ENCODE assay signal across 1 cellular context in the genomic region with DNA sequence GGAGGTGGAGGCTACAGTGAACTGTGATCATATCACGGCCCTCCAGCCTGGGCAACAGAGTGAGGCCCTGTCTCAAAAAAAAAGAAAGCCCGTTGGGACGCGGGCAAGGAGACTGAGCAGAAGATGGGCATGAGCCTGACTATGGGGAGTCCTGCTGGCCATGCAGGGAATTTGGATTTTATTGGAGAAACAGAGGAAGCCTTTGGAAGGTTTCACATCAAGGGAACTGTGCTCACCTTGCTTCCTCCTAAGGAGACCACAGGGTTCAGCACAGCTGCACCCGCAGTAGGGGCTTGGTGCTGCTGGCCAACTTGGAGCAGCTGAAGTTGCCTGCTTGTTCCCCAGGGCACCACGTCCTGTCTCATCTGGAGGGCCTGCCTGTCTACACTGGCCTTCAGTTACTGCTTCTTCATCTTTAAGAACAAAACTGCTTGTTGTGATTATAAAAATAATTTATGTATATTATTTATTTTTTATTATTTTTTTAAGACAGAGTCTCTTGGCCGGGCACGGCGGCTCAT.
TF ChIP-seq lines count a peak whose summit lies in the region.

No MANE protein-coding gene starts in this region.

TF ChIP-seq in HepG2, 621 proteins besides CTCF, POLR2A, EP300 and RAD21:
- TF ChIP-seq, protein P1, sequence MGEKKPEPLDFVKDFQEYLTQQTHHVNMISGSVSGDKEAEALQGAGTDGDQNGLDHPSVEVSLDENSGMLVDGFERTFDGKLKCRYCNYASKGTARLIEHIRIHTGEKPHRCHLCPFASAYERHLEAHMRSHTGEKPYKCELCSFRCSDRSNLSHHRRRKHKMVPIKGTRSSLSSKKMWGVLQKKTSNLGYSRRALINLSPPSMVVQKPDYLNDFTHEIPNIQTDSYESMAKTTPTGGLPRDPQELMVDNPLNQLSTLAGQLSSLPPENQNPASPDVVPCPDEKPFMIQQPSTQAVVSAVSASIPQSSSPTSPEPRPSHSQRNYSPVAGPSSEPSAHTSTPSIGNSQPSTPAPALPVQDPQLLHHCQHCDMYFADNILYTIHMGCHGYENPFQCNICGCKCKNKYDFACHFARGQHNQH (CRISPR knock-in tag; IDR thresholded peaks at IDR 0.05) = 0 out of 2 replicates have a peak, but pooled peaks have one; percentile 16
- TF ChIP-seq, protein P2, sequence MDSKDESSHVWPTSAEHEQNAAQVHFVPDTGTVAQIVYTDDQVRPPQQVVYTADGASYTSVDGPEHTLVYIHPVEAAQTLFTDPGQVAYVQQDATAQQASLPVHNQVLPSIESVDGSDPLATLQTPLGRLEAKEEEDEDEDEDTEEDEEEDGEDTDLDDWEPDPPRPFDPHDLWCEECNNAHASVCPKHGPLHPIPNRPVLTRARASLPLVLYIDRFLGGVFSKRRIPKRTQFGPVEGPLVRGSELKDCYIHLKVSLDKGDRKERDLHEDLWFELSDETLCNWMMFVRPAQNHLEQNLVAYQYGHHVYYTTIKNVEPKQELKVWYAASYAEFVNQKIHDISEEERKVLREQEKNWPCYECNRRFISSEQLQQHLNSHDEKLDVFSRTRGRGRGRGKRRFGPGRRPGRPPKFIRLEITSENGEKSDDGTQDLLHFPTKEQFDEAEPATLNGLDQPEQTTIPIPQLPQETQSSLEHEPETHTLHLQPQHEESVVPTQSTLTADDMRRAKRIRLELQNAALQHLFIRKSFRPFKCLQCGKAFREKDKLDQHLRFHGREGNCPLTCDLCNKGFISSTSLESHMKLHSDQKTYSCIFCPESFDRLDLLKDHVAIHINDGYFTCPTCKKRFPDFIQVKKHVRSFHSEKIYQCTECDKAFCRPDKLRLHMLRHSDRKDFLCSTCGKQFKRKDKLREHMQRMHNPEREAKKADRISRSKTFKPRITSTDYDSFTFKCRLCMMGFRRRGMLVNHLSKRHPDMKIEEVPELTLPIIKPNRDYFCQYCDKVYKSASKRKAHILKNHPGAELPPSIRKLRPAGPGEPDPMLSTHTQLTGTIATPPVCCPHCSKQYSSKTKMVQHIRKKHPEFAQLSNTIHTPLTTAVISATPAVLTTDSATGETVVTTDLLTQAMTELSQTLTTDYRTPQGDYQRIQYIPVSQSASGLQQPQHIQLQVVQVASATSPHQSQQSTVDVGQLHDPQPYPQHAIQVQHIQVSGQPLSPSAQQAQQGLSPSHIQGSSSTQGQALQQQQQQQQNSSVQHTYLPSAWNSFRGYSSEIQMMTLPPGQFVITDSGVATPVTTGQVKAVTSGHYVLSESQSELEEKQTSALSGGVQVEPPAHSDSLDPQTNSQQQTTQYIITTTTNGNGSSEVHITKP (CRISPR knock-in tag; IDR thresholded peaks at IDR 0.05; ENCODE audit: low read depth) = 0 out of 2 replicates have a peak, but pooled peaks have one; percentile 8
- TF ChIP-seq ZNF121 (CRISPR knock-in tag; IDR thresholded peaks at IDR 0.05) = 0 out of 2 replicates have a peak, but pooled peaks have one; percentile 78
- no peak for TF ChIP-seq ZNF451 (CRISPR knock-in tag; IDR thresholded peaks at IDR 0.05)
- TF ChIP-seq, protein P3, sequence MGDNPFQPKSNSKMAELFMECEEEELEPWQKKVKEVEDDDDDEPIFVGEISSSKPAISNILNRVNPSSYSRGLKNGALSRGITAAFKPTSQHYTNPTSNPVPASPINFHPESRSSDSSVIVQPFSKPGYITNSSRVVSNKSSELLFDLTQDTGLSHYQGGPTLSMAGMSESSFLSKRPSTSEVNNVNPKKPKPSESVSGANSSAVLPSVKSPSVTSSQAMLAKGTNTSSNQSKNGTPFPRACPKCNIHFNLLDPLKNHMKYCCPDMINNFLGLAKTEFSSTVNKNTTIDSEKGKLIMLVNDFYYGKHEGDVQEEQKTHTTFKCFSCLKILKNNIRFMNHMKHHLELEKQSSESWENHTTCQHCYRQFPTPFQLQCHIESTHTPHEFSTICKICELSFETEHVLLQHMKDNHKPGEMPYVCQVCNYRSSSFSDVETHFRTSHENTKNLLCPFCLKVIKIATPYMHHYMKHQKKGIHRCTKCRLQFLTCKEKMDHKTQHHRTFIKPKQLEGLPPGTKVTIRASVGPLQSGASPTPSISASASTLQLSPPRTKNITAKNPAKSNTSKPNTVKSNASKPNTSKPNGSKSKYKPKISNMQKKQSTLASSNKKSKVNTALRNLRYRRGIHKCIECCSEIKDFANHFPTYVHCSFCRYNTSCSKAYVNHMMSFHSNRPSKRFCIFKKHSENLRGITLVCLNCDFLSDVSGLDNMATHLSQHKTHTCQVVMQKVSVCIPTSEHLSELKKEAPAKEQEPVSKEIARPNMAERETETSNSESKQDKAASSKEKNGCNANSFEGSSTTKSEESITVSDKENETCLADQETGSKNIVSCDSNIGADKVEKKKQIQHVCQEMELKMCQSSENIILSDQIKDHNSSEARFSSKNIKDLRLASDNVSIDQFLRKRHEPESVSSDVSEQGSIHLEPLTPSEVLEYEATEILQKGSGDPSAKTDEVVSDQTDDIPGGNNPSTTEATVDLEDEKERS (CRISPR knock-in tag; IDR thresholded peaks at IDR 0.05) = no peak
TF ChIP-seq in HepG2: peak in this region for 3.
